1 cellular context compared by ENCODE assay signal in genomic region chr1:202811296-202812175, GRCh38.
TF ChIP-seq lines count a peak whose summit lies in the region.

No MANE protein-coding gene starts in this region.

TF ChIP-seq in HepG2, 621 proteins besides CTCF, POLR2A, EP300 and RAD21 (continued from another document and continues in another):
- TF ChIP-seq, protein P1, sequence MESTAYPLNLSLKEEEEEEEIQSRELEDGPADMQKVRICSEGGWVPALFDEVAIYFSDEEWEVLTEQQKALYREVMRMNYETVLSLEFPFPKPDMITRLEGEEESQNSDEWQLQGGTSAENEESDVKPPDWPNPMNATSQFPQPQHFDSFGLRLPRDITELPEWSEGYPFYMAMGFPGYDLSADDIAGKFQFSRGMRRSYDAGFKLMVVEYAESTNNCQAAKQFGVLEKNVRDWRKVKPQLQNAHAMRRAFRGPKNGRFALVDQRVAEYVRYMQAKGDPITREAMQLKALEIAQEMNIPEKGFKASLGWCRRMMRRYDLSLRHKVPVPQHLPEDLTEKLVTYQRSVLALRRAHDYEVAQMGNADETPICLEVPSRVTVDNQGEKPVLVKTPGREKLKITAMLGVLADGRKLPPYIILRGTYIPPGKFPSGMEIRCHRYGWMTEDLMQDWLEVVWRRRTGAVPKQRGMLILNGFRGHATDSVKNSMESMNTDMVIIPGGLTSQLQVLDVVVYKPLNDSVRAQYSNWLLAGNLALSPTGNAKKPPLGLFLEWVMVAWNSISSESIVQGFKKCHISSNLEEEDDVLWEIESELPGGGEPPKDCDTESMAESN (CRISPR knock-in tag; conservative IDR thresholded peaks at IDR 0.05), result peak; percentile 71; the same call in 1 of the 2 replicates
- TF ChIP-seq ZXDC (CRISPR knock-in tag; IDR thresholded peaks at IDR 0.05), result no peak
- TF ChIP-seq ZNF335 (CRISPR knock-in tag; IDR thresholded peaks at IDR 0.05), result no peak
- TF ChIP-seq PRDM15 (CRISPR knock-in tag; IDR thresholded peaks at IDR 0.05), result no peak
- no peak for TF ChIP-seq ZNF326 (CRISPR knock-in tag; IDR thresholded peaks at IDR 0.05; ENCODE audit: borderline replicate concordance)
- TF ChIP-seq TFDP2 (CRISPR knock-in tag; IDR thresholded peaks at IDR 0.05), result no peak
- no peak for TF ChIP-seq PCBP2 (optimal IDR thresholded peaks at IDR 0.05; ENCODE audit: low read depth, low read length, poor library complexity, severe bottlenecking)
- TF ChIP-seq KDM1A (CRISPR knock-in tag; IDR thresholded peaks at IDR 0.05), result no peak
- no peak for TF ChIP-seq ZFP62 (CRISPR knock-in tag; IDR thresholded peaks at IDR 0.05)
- peak; percentile 14; the same call in 1 of the 2 replicates for TF ChIP-seq ZNF614 (CRISPR knock-in tag; IDR thresholded peaks at IDR 0.05; ENCODE audit: borderline replicate concordance)
- TF ChIP-seq HOXA3 (CRISPR knock-in tag; IDR thresholded peaks at IDR 0.05), result no peak
- no peak for TF ChIP-seq ZKSCAN1 (IDR thresholded peaks at IDR 0.05; ENCODE audit: low read length)
- no peak for TF ChIP-seq NFE2L2 (IDR thresholded peaks at IDR 0.05; ENCODE audit: low read length)
- no peak for TF ChIP-seq RXRA (CRISPR knock-in tag; IDR thresholded peaks at IDR 0.05)
- no peak for TF ChIP-seq SRSF9 (IDR thresholded peaks at IDR 0.05; ENCODE audit: borderline replicate concordance, insufficient read depth, low read depth, low read length, poor library complexity, severe bottlenecking)
- no peak for TF ChIP-seq ZBTB46 (CRISPR knock-in tag; IDR thresholded peaks at IDR 0.05; ENCODE audit: borderline replicate concordance)
- TF ChIP-seq MIER3 (CRISPR knock-in tag; IDR thresholded peaks at IDR 0.05; ENCODE audit: borderline replicate concordance), result no peak
- TF ChIP-seq ZNF30 (CRISPR knock-in tag; IDR thresholded peaks at IDR 0.05), result no peak
- TF ChIP-seq SAFB2 (CRISPR knock-in tag; IDR thresholded peaks at IDR 0.05; ENCODE audit: borderline replicate concordance, low read depth), result no peak
- TF ChIP-seq, protein P2, sequence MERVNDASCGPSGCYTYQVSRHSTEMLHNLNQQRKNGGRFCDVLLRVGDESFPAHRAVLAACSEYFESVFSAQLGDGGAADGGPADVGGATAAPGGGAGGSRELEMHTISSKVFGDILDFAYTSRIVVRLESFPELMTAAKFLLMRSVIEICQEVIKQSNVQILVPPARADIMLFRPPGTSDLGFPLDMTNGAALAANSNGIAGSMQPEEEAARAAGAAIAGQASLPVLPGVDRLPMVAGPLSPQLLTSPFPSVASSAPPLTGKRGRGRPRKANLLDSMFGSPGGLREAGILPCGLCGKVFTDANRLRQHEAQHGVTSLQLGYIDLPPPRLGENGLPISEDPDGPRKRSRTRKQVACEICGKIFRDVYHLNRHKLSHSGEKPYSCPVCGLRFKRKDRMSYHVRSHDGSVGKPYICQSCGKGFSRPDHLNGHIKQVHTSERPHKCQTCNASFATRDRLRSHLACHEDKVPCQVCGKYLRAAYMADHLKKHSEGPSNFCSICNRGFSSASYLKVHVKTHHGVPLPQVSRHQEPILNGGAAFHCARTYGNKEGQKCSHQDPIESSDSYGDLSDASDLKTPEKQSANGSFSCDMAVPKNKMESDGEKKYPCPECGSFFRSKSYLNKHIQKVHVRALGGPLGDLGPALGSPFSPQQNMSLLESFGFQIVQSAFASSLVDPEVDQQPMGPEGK (CRISPR knock-in tag; IDR thresholded peaks at IDR 0.05), result no peak
- no peak for TF ChIP-seq RBAK (CRISPR knock-in tag; IDR thresholded peaks at IDR 0.05)
- peak; percentile 57 for TF ChIP-seq TAF15 (IDR thresholded peaks at IDR 0.05; ENCODE audit: low read depth, low read length, poor library complexity, severe bottlenecking)
- TF ChIP-seq ZBTB3 (CRISPR knock-in tag; IDR thresholded peaks at IDR 0.05; ENCODE audit: borderline replicate concordance, low read depth), result no peak; the same call in 1 of the 2 replicates
- no peak for TF ChIP-seq ZNF891 (CRISPR knock-in tag; IDR thresholded peaks at IDR 0.05)
- no peak for TF ChIP-seq ZNF12 (CRISPR knock-in tag; IDR thresholded peaks at IDR 0.05)
- TF ChIP-seq DR1 (CRISPR knock-in tag; IDR thresholded peaks at IDR 0.05), result no peak
- no peak for TF ChIP-seq PBX2 (CRISPR knock-in tag; IDR thresholded peaks at IDR 0.05)
- TF ChIP-seq SNAI1 (CRISPR knock-in tag; IDR thresholded peaks at IDR 0.05; ENCODE audit: borderline replicate concordance), result peak; percentile 57
- TF ChIP-seq ZNF740 (CRISPR knock-in tag; IDR thresholded peaks at IDR 0.05), result no peak
- 0 out of 2 replicates have a peak, but pooled peaks have one; percentile 28 for TF ChIP-seq RCOR2 (CRISPR knock-in tag; IDR thresholded peaks at IDR 0.05)
- no peak for TF ChIP-seq CCDC6 (CRISPR knock-in tag; IDR thresholded peaks at IDR 0.05)
- no peak for TF ChIP-seq ZNF383 (CRISPR knock-in tag; IDR thresholded peaks at IDR 0.05; ENCODE audit: borderline replicate concordance)
- TF ChIP-seq ZNF484 (CRISPR knock-in tag; IDR thresholded peaks at IDR 0.05; ENCODE audit: borderline replicate concordance, low read depth), result no peak
- TF ChIP-seq CHD4 (IDR thresholded peaks at IDR 0.05; ENCODE audit: borderline replicate concordance, low read length), result no peak
- no peak for TF ChIP-seq HMG20B (CRISPR knock-in tag; conservative IDR thresholded peaks at IDR 0.05)
- TF ChIP-seq, protein P3, sequence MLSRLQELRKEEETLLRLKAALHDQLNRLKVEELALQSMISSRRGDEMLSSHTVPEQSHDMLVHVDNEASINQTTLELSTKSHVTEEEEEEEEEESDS (CRISPR knock-in tag; IDR thresholded peaks at IDR 0.05; ENCODE audit: borderline replicate concordance), result no peak
- no peak for TF ChIP-seq ZFP90 (CRISPR knock-in tag; IDR thresholded peaks at IDR 0.05; ENCODE audit: borderline replicate concordance)
- TF ChIP-seq SRY (CRISPR knock-in tag; IDR thresholded peaks at IDR 0.05), result no peak
- TF ChIP-seq ZNF547 (CRISPR knock-in tag; IDR thresholded peaks at IDR 0.05), result no peak
- TF ChIP-seq, protein P4, sequence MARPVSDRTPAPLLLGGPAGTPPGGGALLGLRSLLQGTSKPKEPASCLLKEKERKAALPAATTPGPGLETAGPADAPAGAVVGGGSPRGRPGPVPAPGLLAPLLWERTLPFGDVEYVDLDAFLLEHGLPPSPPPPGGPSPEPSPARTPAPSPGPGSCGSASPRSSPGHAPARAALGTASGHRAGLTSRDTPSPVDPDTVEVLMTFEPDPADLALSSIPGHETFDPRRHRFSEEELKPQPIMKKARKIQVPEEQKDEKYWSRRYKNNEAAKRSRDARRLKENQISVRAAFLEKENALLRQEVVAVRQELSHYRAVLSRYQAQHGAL (CRISPR knock-in tag; IDR thresholded peaks at IDR 0.05; ENCODE audit: not compliant biosample characterization), result no peak
- no peak for TF ChIP-seq ZNF629 (CRISPR knock-in tag; conservative IDR thresholded peaks at IDR 0.05)
- TF ChIP-seq, protein P5, sequence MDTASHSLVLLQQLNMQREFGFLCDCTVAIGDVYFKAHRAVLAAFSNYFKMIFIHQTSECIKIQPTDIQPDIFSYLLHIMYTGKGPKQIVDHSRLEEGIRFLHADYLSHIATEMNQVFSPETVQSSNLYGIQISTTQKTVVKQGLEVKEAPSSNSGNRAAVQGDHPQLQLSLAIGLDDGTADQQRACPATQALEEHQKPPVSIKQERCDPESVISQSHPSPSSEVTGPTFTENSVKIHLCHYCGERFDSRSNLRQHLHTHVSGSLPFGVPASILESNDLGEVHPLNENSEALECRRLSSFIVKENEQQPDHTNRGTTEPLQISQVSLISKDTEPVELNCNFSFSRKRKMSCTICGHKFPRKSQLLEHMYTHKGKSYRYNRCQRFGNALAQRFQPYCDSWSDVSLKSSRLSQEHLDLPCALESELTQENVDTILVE (CRISPR knock-in tag; IDR thresholded peaks at IDR 0.05), result no peak
- TF ChIP-seq FLYWCH1 (CRISPR knock-in tag; IDR thresholded peaks at IDR 0.05), result no peak; the same call in 1 of the 2 replicates
- TF ChIP-seq ZNF678 (CRISPR knock-in tag; IDR thresholded peaks at IDR 0.05), result no peak
- no peak for TF ChIP-seq ZNF263 (CRISPR knock-in tag; IDR thresholded peaks at IDR 0.05)
- no peak for TF ChIP-seq ZNF431 (CRISPR knock-in tag; IDR thresholded peaks at IDR 0.05; ENCODE audit: borderline replicate concordance, low read depth)
- TF ChIP-seq ZNF775 (CRISPR knock-in tag; IDR thresholded peaks at IDR 0.05; ENCODE audit: borderline replicate concordance), result no peak
- TF ChIP-seq IRF9 (CRISPR knock-in tag; IDR thresholded peaks at IDR 0.05; ENCODE audit: borderline replicate concordance), result no peak
- TF ChIP-seq NFYB (CRISPR knock-in tag; IDR thresholded peaks at IDR 0.05), result no peak; the same call in 1 of the 2 replicates
- TF ChIP-seq MLLT10 (CRISPR knock-in tag; IDR thresholded peaks at IDR 0.05), result no peak
